ENCODE assay signal across 13 cellular contexts in the genomic region with DNA sequence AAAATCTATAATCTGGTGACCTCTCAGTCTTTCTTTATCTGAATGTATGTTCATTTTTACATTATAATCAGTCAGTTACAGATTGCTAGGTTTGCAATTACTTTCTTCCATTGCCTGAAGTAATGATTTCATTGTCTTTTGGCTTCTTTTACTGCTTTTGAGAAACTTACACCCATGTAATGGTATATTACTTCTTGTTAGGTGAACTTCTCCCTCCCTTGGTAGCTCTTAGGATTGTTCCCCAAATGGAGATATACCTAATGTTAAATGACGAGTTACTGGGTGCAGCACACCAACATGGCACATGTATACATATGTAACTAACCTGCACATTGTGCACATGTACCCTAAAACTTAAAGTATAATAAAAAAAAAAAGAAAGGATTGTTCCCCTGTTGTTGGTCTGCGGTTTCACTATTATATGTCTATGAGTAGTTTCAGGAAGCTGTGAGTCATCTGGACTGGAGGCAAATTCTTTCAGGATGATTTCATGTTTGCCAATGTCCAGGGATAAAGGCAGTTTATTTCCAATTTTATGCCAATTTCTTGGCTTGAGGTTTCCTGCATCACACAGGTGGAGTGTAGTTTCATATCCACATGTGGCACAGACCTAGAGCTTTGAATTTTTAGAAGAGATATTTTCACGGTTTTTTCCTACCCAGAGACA. TPM values are rescaled to one million over a fixed set of nuclear protein-coding genes. Genes with fewer than 3 reads are reported as not detected.
A peak's percentile ranks its signal among the peaks of the same experiment; 100 is the strongest.
DNase-seq lines count a peak whose midpoint lies in the region; ATAC-seq and TF ChIP-seq lines count a peak whose summit lies in the region.
"Had no signal": no experiment of that assay in that cellular context is flagged by ENCODE, and none has a peak within 500 bp of the region (broad histone marks: within the 10 kb centered on the region; RNA-seq: fewer than 3 reads in every experiment).

No MANE protein-coding gene starts in this region.

- no peaks in the 10 kb centered on the region for H3K4me1 ChIP-seq in CD4-positive, alpha-beta memory T cell (ENCODE audit: insufficient read depth, low read length)
- no peaks in the 10 kb centered on the region for H3K4me1 ChIP-seq in testis

- WGBS in testis, 2 donors, result 74 to 81% methylated on average over 3 of the region's 3 CpGs

- POLR2A ChIA-PET in CD4-positive, alpha-beta memory T cell (lab: Charles Lee; ENCODE audit: partially characterized antibody), result no interaction called here

- H3K4me3 Mint-ChIP-seq in CD4-positive, alpha-beta memory T cell, result no peak overlapping the region
- H3K4me3 Mint-ChIP-seq: stimulated activated effector memory CD8-positive, alpha-beta T cell treated with anti-CD3 and anti-CD28 coated beads, Interleukin-12 subunit alpha, Interleukin-12 subunit beta, amount 100 ng/mL, for 72 hours; T-helper 17 cell had no signal

- intact Hi-C loops in CD4-positive, alpha-beta memory T cell (cut with micrococcal nuclease), result no loop called here
- intact Hi-C loops in testis (cut with DNase I; ENCODE audit: low total_unique reads), result no loop called here

- CTCF ChIA-PET in CD4-positive, alpha-beta memory T cell (lab: Charles Lee; ENCODE audit: partially characterized antibody), result no interaction called here

- no peaks in the 10 kb centered on the region for H3K4me1 Mint-ChIP-seq in CD4-positive, alpha-beta memory T cell
- H3K4me1 Mint-ChIP-seq: stimulated activated effector memory CD8-positive, alpha-beta T cell treated with anti-CD3 and anti-CD28 coated beads, Interleukin-12 subunit alpha, Interleukin-12 subunit beta, amount 100 ng/mL, for 72 hours; T-helper 17 cell had no signal

- H3K27ac Mint-ChIP-seq in CD4-positive, alpha-beta memory T cell, result no peak overlapping the region
- H3K27ac Mint-ChIP-seq: stimulated activated effector memory CD8-positive, alpha-beta T cell treated with anti-CD3 and anti-CD28 coated beads, Interleukin-12 subunit alpha, Interleukin-12 subunit beta, amount 100 ng/mL, for 72 hours; T-helper 17 cell had no signal

- no peaks in the 10 kb centered on the region for H3K36me3 Mint-ChIP-seq in CD4-positive, alpha-beta memory T cell
- H3K36me3 Mint-ChIP-seq: stimulated activated effector memory CD8-positive, alpha-beta T cell treated with anti-CD3 and anti-CD28 coated beads, Interleukin-12 subunit alpha, Interleukin-12 subunit beta, amount 100 ng/mL, for 72 hours had no signal

- no peaks in the 10 kb centered on the region for H3K27me3 Mint-ChIP-seq in CD4-positive, alpha-beta memory T cell
- H3K27me3 Mint-ChIP-seq: T-helper 17 cell had no signal

- TF ChIP-seq POLR2A in testis (IDR thresholded peaks at IDR 0.05), result no peak

- DNase-seq in AG10803 (ENCODE audit: low read depth), result peak; percentile 61
- peak; percentile 31 for DNase-seq in MG63
- DNase-seq in cardiac fibroblast (ENCODE audit: low read depth in 2 of 2), result peak; percentile 46 to 75
- DNase-seq in lung microvascular endothelial cell (ENCODE audit: low read depth in 2 of 2), result peak; percentile 73 to 80
- no peak for DNase-seq in superior temporal gyrus (ENCODE audit: extremely low spot score)
- no peak for DNase-seq in CD4-positive, alpha-beta memory T cell
- no peak for DNase-seq in testis
- DNase-seq: mucosa of descending colon, T-helper 17 cell had no signal

- no peak for ATAC-seq in GM21528 (IDR thresholded peaks at IDR 0.05; ENCODE audit: low FRiP score, unreplicated experiment)
- ATAC-seq: K562; mucosa of descending colon; stimulated activated effector memory CD8-positive, alpha-beta T cell treated with anti-CD3 and anti-CD28 coated beads, Interleukin-12 subunit alpha, Interleukin-12 subunit beta, amount 100 ng/mL, for 72 hours; T-helper 17 cell had no signal

- no peak overlapping the region for H3K4me3 ChIP-seq in AG10803 (ENCODE audit: low read length)
- no peak overlapping the region for H3K4me3 ChIP-seq in MG63
- H3K4me3 ChIP-seq in cardiac fibroblast (replicated peaks in 1 of 2; ENCODE audit: low read depth in 2 of 2, low read length in 2 of 2), result no peak overlapping the region
- no peak overlapping the region for H3K4me3 ChIP-seq in CD4-positive, alpha-beta memory T cell (ENCODE audit: low read length in 2 of 2)
- H3K4me3 ChIP-seq in testis, result no peak overlapping the region
- H3K4me3 ChIP-seq: K562, mucosa of descending colon had no signal

- H3K36me3 ChIP-seq in MG63 (no peaks in the 10 kb centered on the region), testis (ENCODE audit: low read depth, missing control alignments) (no peaks in the 10 kb centered on the region)
- H3K36me3 ChIP-seq in CD4-positive, alpha-beta memory T cell (ENCODE audit: insufficient read depth, low read length), result no peaks in the 10 kb centered on the region

- TF ChIP-seq CTCF in AG10803 (conservative IDR thresholded peaks at IDR 0.05; ENCODE audit: low read length), result no peak
- TF ChIP-seq CTCF in cardiac fibroblast (IDR thresholded peaks at IDR 0.05; ENCODE audit: low read depth, low read length), result no peak
- no peak for TF ChIP-seq CTCF in testis (IDR thresholded peaks at IDR 0.05)

- H3K9me3 Mint-ChIP-seq in CD4-positive, alpha-beta memory T cell, result peaks cover 0 to 8% (median 1%) of the 10 kb centered on the region in 8 donors

- H3K9me3 ChIP-seq in MG63, result no peaks in the 10 kb centered on the region
- no peaks in the 10 kb centered on the region for H3K9me3 ChIP-seq in CD4-positive, alpha-beta memory T cell (ENCODE audit: control insufficient read depth in 1 of 2, low read length in 2 of 2)
- H3K9me3 ChIP-seq in testis, result no peaks in the 10 kb centered on the region

- no peak overlapping the region for H3K27ac ChIP-seq in CD4-positive, alpha-beta memory T cell (ENCODE audit: low read depth, low read length)
- H3K27ac ChIP-seq in testis, result no peak overlapping the region

- H3K27me3 ChIP-seq in MG63, result no peaks in the 10 kb centered on the region
- H3K27me3 ChIP-seq in CD4-positive, alpha-beta memory T cell (ENCODE audit: insufficient read depth, low read length), result no peaks in the 10 kb centered on the region
- no peaks in the 10 kb centered on the region for H3K27me3 ChIP-seq in testis

RNA-seq across cellular contexts. Expression of a gene that starts 21.8 kb away (rescaled TPM):
- total RNA-seq in MG63 (2014; rRNA removed; shearing (Covaris generic); ENCODE audit: low replicate concordance), result not detected in 2 replicates
- total RNA-seq in lung microvascular endothelial cell, result not detected in 2 replicates
- not detected for total RNA-seq in CD4-positive, alpha-beta memory T cell
- polyA plus RNA-seq in CD4-positive, alpha-beta memory T cell, result not detected
- total RNA-seq in testis, result 1 to 10 TPM; 2.7 to 3.5 TPM
- polyA plus RNA-seq in testis (ENCODE audit: insufficient read depth, low read depth, low replicate concordance), result 5.4 TPM
- total RNA-seq: frontal cortex, K562, mucosa of descending colon, T-helper 17 cell had no signal
- polyA plus RNA-seq: K562 had no signal

RNA-seq across cellular contexts. Expression of a gene that starts 43.5 kb away (rescaled TPM):
- 0.44 and 2.6 TPM in 2 replicates for total RNA-seq in MG63 (2014; rRNA removed; shearing (Covaris generic); ENCODE audit: low replicate concordance)
- 5.0 and 7.1 TPM in 2 replicates for total RNA-seq in lung microvascular endothelial cell
- 10 to 100 TPM; 18.4 to 20.3 TPM for total RNA-seq in CD4-positive, alpha-beta memory T cell
- polyA plus RNA-seq in CD4-positive, alpha-beta memory T cell, result 10 to 100 TPM; 25.8 to 37.2 TPM
- 10 to 100 TPM in 1 of 2 donors, 1 to 10 TPM in 1; 9.0 to 14.9 TPM for total RNA-seq in testis
- polyA plus RNA-seq in testis (ENCODE audit: insufficient read depth, low read depth, low replicate concordance), result 21.9 TPM

Comparison
In these comparisons a context has a peak if more than half of its experiments do, and no peak if none do; other contexts are left out.
1. DNase-seq: peak in AG10803 (single experiment), MG63 (single experiment), cardiac fibroblast (2 of 2) and lung microvascular endothelial cell (2 of 2); none in superior temporal gyrus (single experiment), CD4-positive, alpha-beta memory T cell (0 of 5) and testis (single experiment).